ENCODE assay signal across 9 cellular contexts in genomic region chr3:184337981-184338380, GRCh38. TPM values are rescaled to one million over a fixed set of nuclear protein-coding genes. Genes with fewer than 3 reads are reported as not detected.
DNase-seq lines count a peak whose midpoint lies in the region; ATAC-seq and TF ChIP-seq lines count a peak whose summit lies in the region.
"Had no signal": no experiment of that assay in that cellular context is flagged by ENCODE, and none has a peak within 500 bp of the region (broad histone marks: within the 10 kb centered on the region; RNA-seq: fewer than 3 reads in every experiment).

No MANE protein-coding gene starts in this region.

- H3K9me3 ChIP-seq in CD8-positive, alpha-beta T cell (ENCODE audit: low read length), result no peaks in the 10 kb centered on the region
- H3K9me3 ChIP-seq in right cardiac atrium (ENCODE audit: control insufficient read depth, low read length) (no peaks in the 10 kb centered on the region), sigmoid colon (no peaks in the 10 kb centered on the region)

- H3K9me3 Mint-ChIP-seq in CD8-positive, alpha-beta T cell, result no peaks in the 10 kb centered on the region
- no peaks in the 10 kb centered on the region for H3K9me3 Mint-ChIP-seq in activated B cell treated with CpG ODN at 0.5 μM for 24 hours

- H3K4me3 ChIP-seq in CD8-positive, alpha-beta T cell (ENCODE audit: low read depth, low read length), result no peak overlapping the region
- no peak overlapping the region for H3K4me3 ChIP-seq in right cardiac atrium (ENCODE audit: low read length)
- peak overlapping the region in 3 of 4 donors; percentile 34 to 97 (median 41) for H3K4me3 ChIP-seq in sigmoid colon

- H3K27me3 Mint-ChIP-seq in CD8-positive, alpha-beta T cell (ENCODE audit: low read depth), result no peaks in the 10 kb centered on the region
- H3K27me3 Mint-ChIP-seq in activated B cell treated with CpG ODN at 0.5 μM for 24 hours, result peaks cover 5% of the 10 kb centered on the region

- TF ChIP-seq CTCF in CD8-positive, alpha-beta T cell (IDR thresholded peaks at IDR 0.05), result no peak
- no peak for TF ChIP-seq CTCF in activated B cell treated with CpG ODN at 0.5 μM for 24 hours (IDR thresholded peaks at IDR 0.05)
- TF ChIP-seq CTCF in sigmoid colon (IDR thresholded peaks at IDR 0.05), result no peak

- DNase-seq in CD8-positive, alpha-beta T cell, result no peak
- DNase-seq in activated B cell treated with CpG ODN at 0.5 μM for 24 hours (no peak), right cardiac atrium (peak in 2 of 3 donors; percentile 49 to 54), sigmoid colon (no peak), NCI-H2081 treated with DMSO at 0.1 percent for 48 hours (lab: John Stamatoyannopoulos, UW) (no peak), hippocampal formation (lab: John Stamatoyannopoulos, UW) (no peak)
- DNase-seq: MM.1S had no signal

- no peaks in the 10 kb centered on the region for H3K27me3 ChIP-seq in CD8-positive, alpha-beta T cell (ENCODE audit: insufficient read depth, low read length)
- H3K27me3 ChIP-seq in right cardiac atrium (ENCODE audit: control insufficient read depth, insufficient read depth), result no peaks in the 10 kb centered on the region
- H3K27me3 ChIP-seq in sigmoid colon, result no peaks in the 10 kb centered on the region

- H3K36me3 ChIP-seq in CD8-positive, alpha-beta T cell (ENCODE audit: insufficient read depth, low read length), result peaks cover 13% of the 10 kb centered on the region
- peaks cover 13 to 42% (median 37%) of the 10 kb centered on the region in 4 donors for H3K36me3 ChIP-seq in sigmoid colon

- no peak for TF ChIP-seq POLR2A in sigmoid colon (IDR thresholded peaks at IDR 0.05)

- peaks cover 44% of the 10 kb centered on the region for H3K36me3 Mint-ChIP-seq in CD8-positive, alpha-beta T cell
- H3K36me3 Mint-ChIP-seq in activated B cell treated with CpG ODN at 0.5 μM for 24 hours (ENCODE audit: low read depth), result peaks cover 26% of the 10 kb centered on the region

- peaks cover 16% of the 10 kb centered on the region for H3K4me1 ChIP-seq in CD8-positive, alpha-beta T cell (ENCODE audit: insufficient read depth, low read length)
- H3K4me1 ChIP-seq in right cardiac atrium (ENCODE audit: control insufficient read depth, insufficient read depth, low read length) (peaks cover 4% of the 10 kb centered on the region), sigmoid colon (peaks cover 3 to 42% (median 42%) of the 10 kb centered on the region in 4 donors)

- WGBS in right cardiac atrium, result 45% methylated on average over 7 of the region's 7 CpGs
- 77 to 86% methylated on average over 7 of the region's 7 CpGs for WGBS in sigmoid colon, 2 donors

- intact Hi-C loops in CD8-positive, alpha-beta T cell (cut with DNase I, micrococcal nuclease), result loop anchor here in 1 of 2 experiments (10.0 kb wide), 1 partner anchor 1543 kb away; the partner anchor contains the start of gene ATP11B
- intact Hi-C loops in activated B cell treated with CpG ODN at 0.5 μM for 24 hours (cut with micrococcal nuclease) (no loop called here), right cardiac atrium (cut with DNase I) (no loop called here), sigmoid colon (cut with DNase I) (loop anchor here (1.0 to 10.0 kb wide), 3 partner anchors 24 to 703 kb away; partner anchors contain the start of genes EIF4G1 and KLHL24)

- H3K27ac ChIP-seq in CD8-positive, alpha-beta T cell (ENCODE audit: low read depth, low read length), result no peak overlapping the region
- H3K27ac ChIP-seq in right cardiac atrium (ENCODE audit: low read length) (peak overlapping the region; percentile 97), sigmoid colon (peak overlapping the region; percentile 95 to 100 (median 99))

- H3K27ac Mint-ChIP-seq in CD8-positive, alpha-beta T cell, result no peak overlapping the region
- H3K27ac Mint-ChIP-seq in activated B cell treated with CpG ODN at 0.5 μM for 24 hours, result no peak overlapping the region

- no peak for ATAC-seq in CD8-positive, alpha-beta T cell
- ATAC-seq in activated B cell treated with CpG ODN at 0.5 μM for 24 hours (ENCODE audit: low read depth), result no peak
- no peak for ATAC-seq in right cardiac atrium
- no peak for ATAC-seq in GM21390 (IDR thresholded peaks at IDR 0.05; ENCODE audit: unreplicated experiment)
- no peak for ATAC-seq in HG02588 (IDR thresholded peaks at IDR 0.05; ENCODE audit: unreplicated experiment)

- H3K4me3 Mint-ChIP-seq in CD8-positive, alpha-beta T cell, result peak overlapping the region; percentile 5
- H3K4me3 Mint-ChIP-seq in activated B cell treated with CpG ODN at 0.5 μM for 24 hours, result peak overlapping the region; percentile 4

- no peak for TF ChIP-seq EP300 in sigmoid colon (IDR thresholded peaks at IDR 0.05)

- POLR2A ChIA-PET in CD8-positive, alpha-beta T cell (lab: Charles Lee), result interaction anchor here (0.7 to 1.1 kb wide), 2 partner anchors 24 to 149 kb away, joined by 3 to 5 read pairs; partner anchors contain the start of genes CLCN2 and POLR2H
- POLR2A ChIA-PET in activated B cell treated with CpG ODN at 0.5 μM for 24 hours (lab: Charles Lee), result interaction anchor here (0.6 to 1.5 kb wide), 4 partner anchors 16 to 109 kb away, joined by 3 to 5 read pairs (median 3); partner anchors contain the start of gene PSMD2

- CTCF ChIA-PET in CD8-positive, alpha-beta T cell (lab: Charles Lee), result interaction anchor here (1.1 kb wide), 1 partner anchor 175 kb away, joined by 3 read pairs; no protein-coding TSS in a partner anchor
- CTCF ChIA-PET in activated B cell treated with CpG ODN at 0.5 μM for 24 hours (lab: Charles Lee), result interaction anchor here (1.5 kb wide), 1 partner anchor 15 kb away, joined by 3 read pairs; no protein-coding TSS in a partner anchor

- peaks cover 25% of the 10 kb centered on the region for H3K4me1 Mint-ChIP-seq in CD8-positive, alpha-beta T cell (ENCODE audit: low read depth)
- peaks cover 33% of the 10 kb centered on the region for H3K4me1 Mint-ChIP-seq in activated B cell treated with CpG ODN at 0.5 μM for 24 hours

RNA-seq across cellular contexts. Expression of gene FAM131A, which starts 0.6 kb away (rescaled TPM):
- 10 to 100 TPM in 1 of 2 experiments, 1 to 10 TPM in 1; 9.8 to 11.1 TPM for total RNA-seq in CD8-positive, alpha-beta T cell
- total RNA-seq in activated B cell treated with CpG ODN at 0.5 μM for 24 hours, result 4.5 and 5.3 TPM in 2 replicates
- 10 to 100 TPM; 26.5 to 41.1 (median 33.6) TPM for total RNA-seq in right cardiac atrium
- 34.3 TPM for polyA plus RNA-seq in right cardiac atrium
- 10 to 100 TPM; 28.0 to 36.7 (median 33.8) TPM for total RNA-seq in sigmoid colon
- 10 to 100 TPM; 12.6 to 17.1 (median 12.9) TPM for polyA plus RNA-seq in sigmoid colon

RNA-seq across cellular contexts. Expression of gene CLCN2, which starts 23.4 kb away (rescaled TPM):
- 1 to 10 TPM; 2.7 to 3.9 TPM for total RNA-seq in CD8-positive, alpha-beta T cell
- total RNA-seq in activated B cell treated with CpG ODN at 0.5 μM for 24 hours (3.4 and 3.5 TPM in 2 replicates), right cardiac atrium (1 to 10 TPM; 2.0 to 4.9 (median 3.6) TPM), sigmoid colon (1 to 10 TPM; 1.6 to 3.3 (median 2.6) TPM)
- polyA plus RNA-seq in right cardiac atrium (2.7 TPM), sigmoid colon (10 to 100 TPM; 10.9 to 30.2 (median 13.2) TPM)

RNA-seq across cellular contexts. Expression of gene POLR2H, which starts 23.5 kb away (rescaled TPM):
- 10 to 100 TPM; 15.6 to 18.4 TPM for total RNA-seq in CD8-positive, alpha-beta T cell
- total RNA-seq in activated B cell treated with CpG ODN at 0.5 μM for 24 hours (49.3 and 60.5 TPM in 2 replicates), right cardiac atrium (10 to 100 TPM; 24.4 to 32.9 (median 30.1) TPM), sigmoid colon (10 to 100 TPM; 53.2 to 92.5 (median 74.7) TPM)
- polyA plus RNA-seq in right cardiac atrium (37.6 TPM), sigmoid colon (100 to 1,000 TPM; 132 to 162 (median 146) TPM)

RNA-seq across cellular contexts. Expression of gene EIF4G1, which starts 23.6 kb away (rescaled TPM):
- 100 to 1,000 TPM; 220 to 235 TPM for total RNA-seq in CD8-positive, alpha-beta T cell
- total RNA-seq in activated B cell treated with CpG ODN at 0.5 μM for 24 hours (292 and 319 TPM in 2 replicates), right cardiac atrium (100 to 1,000 TPM; 215 to 301 (median 245) TPM), sigmoid colon (100 to 1,000 TPM; 115 to 241 (median 182) TPM)
- polyA plus RNA-seq in right cardiac atrium (203 TPM), sigmoid colon (100 to 1,000 TPM in 1 of 3 donors, 10 to 100 TPM in 2; 62.9 to 249 (median 67.3) TPM)

RNA-seq across cellular contexts. Expression of gene PSMD2, which starts 38.9 kb away (rescaled TPM):
- 100 to 1,000 TPM; 168 to 174 TPM for total RNA-seq in CD8-positive, alpha-beta T cell
- total RNA-seq in activated B cell treated with CpG ODN at 0.5 μM for 24 hours (206 and 210 TPM in 2 replicates), right cardiac atrium (100 to 1,000 TPM; 198 to 230 (median 227) TPM), sigmoid colon (100 to 1,000 TPM; 127 to 246 (median 234) TPM)
- polyA plus RNA-seq in right cardiac atrium (161 TPM), sigmoid colon (100 to 1,000 TPM; 105 to 174 (median 153) TPM)

Comparison
In these comparisons a context has a peak if more than half of its experiments do, and no peak if none do; other contexts are left out.
1. DNase-seq: peak in right cardiac atrium (2 of 3); none in CD8-positive, alpha-beta T cell (0 of 7), activated B cell treated with CpG ODN at 0.5 μM for 24 hours (single experiment), sigmoid colon (single experiment), NCI-H2081 treated with DMSO at 0.1 percent for 48 hours (single experiment) and hippocampal formation (0 of 2).
2. H3K4me3 ChIP-seq: peak in sigmoid colon (3 of 4); none in CD8-positive, alpha-beta T cell (single experiment) and right cardiac atrium (single experiment).